8 cellular contexts compared by ENCODE assay signal in genomic region chr13:23899555-23899954, GRCh38. TPM values are rescaled to one million over a fixed set of nuclear protein-coding genes. Genes with fewer than 3 reads are reported as not detected.
DNase-seq lines count a peak whose midpoint lies in the region; ATAC-seq, FAIRE-seq and TF ChIP-seq lines count a peak whose summit lies in the region.

No MANE protein-coding gene starts in this region.

- no peak overlapping the region for H3K9ac ChIP-seq in GM12878 (ENCODE audit: control insufficient read depth, insufficient read depth, low read length)

- H3K79me2 ChIP-seq in GM12878 (ENCODE audit: control insufficient read depth, insufficient read depth, low read length) = no peaks in the 10 kb centered on the region

- no peak overlapping the region for H3K27ac ChIP-seq in 22Rv1
- H3K27ac ChIP-seq in GM12878 (ENCODE audit: control insufficient read depth, insufficient read depth) = no peak overlapping the region

- TF ChIP-seq RAD21 in GM12878 (IDR thresholded peaks at IDR 0.05; ENCODE audit: insufficient read depth, low read depth, low read length) = peak; percentile 75

- FAIRE-seq in GM12878 (lab: Jason Lieb, UNC) (peak; percentile 38), H54 (lab: Jason Lieb, UNC) (no peak)

- intact Hi-C loops in GM12878 (cut with micrococcal nuclease; ENCODE audit: unreplicated experiment) (loop anchor here (2.0 kb wide), 1 partner anchor 433 kb away; no protein-coding TSS in a partner anchor), posterior vena cava (cut with DNase I) (no loop called here)

- no peak for TF ChIP-seq EP300 in GM12878 (IDR thresholded peaks at IDR 0.05; ENCODE audit: borderline replicate concordance in 1 of 2, control insufficient read depth in 1 of 2, low read depth in 2 of 2, low read length in 2 of 2)

- peak; percentile 23 for DNase-seq in Daoy (ENCODE audit: low read depth)
- peak; percentile 45 for DNase-seq in NCI-H1694 (lab: John Stamatoyannopoulos, UW)
- DNase-seq in GM12878 (ENCODE audit: low read depth, low spot score) = no peak
- peak; percentile 72 for DNase-seq in left kidney (ENCODE audit: low read depth, low spot score)
- no peak for DNase-seq in H54 (ENCODE audit: insufficient read length, low spot score)
- DNase-seq in posterior vena cava (ENCODE audit: low spot score) = no peak

- no peaks in the 10 kb centered on the region for H3K9me3 ChIP-seq in GM12878 (replicated peaks; ENCODE audit: control insufficient read depth, insufficient read depth, low read length)

- WGBS in GM12878 (ENCODE audit: insufficient coverage, insufficient replicate concordance, low lambda C conversion rate, missing lambda C conversion rate) = 18% methylated on average over 4 of the region's 4 CpGs

- H3K4me2 ChIP-seq in GM12878 (ENCODE audit: control insufficient read depth, insufficient read depth) = no peak overlapping the region

- TF ChIP-seq POLR2A in GM12878 (IDR thresholded peaks at IDR 0.05; ENCODE audit: low read depth, low read length) = no peak
- TF ChIP-seq POLR2A in H54 (IDR thresholded peaks at IDR 0.05; ENCODE audit: low read depth, low read length) = no peak

- RAD21 ChIA-PET in GM12878 (lab: Charles Lee; ENCODE audit: unreplicated experiment) = interaction anchor here (2.2 to 2.4 kb wide), 2 partner anchors 11 to 431 kb away, joined by 5 read pairs; partner anchors contain the start of gene MIPEP

- TF ChIP-seq CTCF in 22Rv1 (IDR thresholded peaks at IDR 0.05) (peak; percentile 45), GM12878 (IDR thresholded peaks at IDR 0.05 in 2 of 3, conservative IDR thresholded peaks at IDR 0.05 in 1 of 3; ENCODE audit: control insufficient read depth in 2 of 3, extremely low read depth in 1 of 3, insufficient read depth in 1 of 3, low read depth in 3 of 3, low read length in 3 of 3) (peak; percentile 53 to 59 (median 58))

- H3K4me3 ChIP-seq in GM12878 = no peak overlapping the region

- in situ Hi-C loops in GM12878 (cut with MboI) = no loop called here

- BruUV-seq in GM12878 (replicated peaks; lab: Mats Ljungman, UMichigan) = no TSS peak

- POLR2A ChIA-PET in GM12878 (lab: Charles Lee) = no interaction called here

- no peaks in the 10 kb centered on the region for H3K4me1 ChIP-seq in GM12878 (ENCODE audit: control insufficient read depth, insufficient read depth, low read length)

- peak overlapping the region; percentile 16; the same call in 1 of the 2 replicates for H2AFZ ChIP-seq in GM12878 (ENCODE audit: control insufficient read depth, low read depth, low read length)

- ATAC-seq in GM12878 (peak; percentile 81), HG03460 (IDR thresholded peaks at IDR 0.05; ENCODE audit: unreplicated experiment) (no peak)

- H3K27me3 ChIP-seq in GM12878 (replicated peaks in 1 of 2; ENCODE audit: control insufficient read depth in 2 of 2, insufficient read depth in 2 of 2, low read length in 1 of 2) = peaks cover 0 to 11% of the 10 kb centered on the region in 2 experiments; a peak in 2 of 4 replicates

- no peaks in the 10 kb centered on the region for H3K36me3 ChIP-seq in GM12878 (ENCODE audit: control insufficient read depth in 2 of 2, insufficient read depth in 2 of 2, low read length in 1 of 2)

- CTCF ChIA-PET in GM12878 (lab: Yijun Ruan, JAX) = interaction anchor here (1.0 to 2.1 kb wide), 7 partner anchors 9 to 433 kb away, joined by 4 to 10 read pairs (median 6); partner anchors contain the start of gene MIPEP

- H4K20me1 ChIP-seq in GM12878 (ENCODE audit: control insufficient read depth, insufficient read depth) = no peaks in the 10 kb centered on the region

- SMC1A ChIA-PET in GM12878 (lab: Charles Lee; ENCODE audit: uncharacterized antibody, unreplicated experiment) = interaction anchor here (1.0 to 1.5 kb wide), 2 partner anchors 22 to 321 kb away, joined by 3 to 5 read pairs; no protein-coding TSS in a partner anchor

TF ChIP-seq in GM12878, 131 proteins besides CTCF, POLR2A, EP300 and RAD21:
- TF ChIP-seq SMC3 (IDR thresholded peaks at IDR 0.05; ENCODE audit: borderline replicate concordance, low read length) (peak; percentile 61), MXI1 (IDR thresholded peaks at IDR 0.05; ENCODE audit: low read depth, low read length) (no peak), MLLT1 (IDR thresholded peaks at IDR 0.05) (no peak)

RNA-seq across cellular contexts. Expression of gene C1QTNF9B, which starts 2.3 kb away (rescaled TPM):
- not detected in 2 replicates for total RNA-seq in Daoy (2014; rRNA removed; shearing (Covaris generic))
- not detected in 2 replicates for total RNA-seq in GM12878 (2013; cell fraction: nucleolus; rRNA removed)
- total RNA-seq in GM12878 (2014; rRNA removed) (not detected in 2 replicates), GM12878 (2014; rRNA removed; fragmentation: Illumina TruSeq; extraction: Trizol) (not detected in 2 replicates), GM12878 (2021) (not detected in 2 replicates), posterior vena cava (not detected)
- 0.16 TPM for polyA plus RNA-seq in GM12878 (2011; ENCODE audit: low read depth)
- polyA plus RNA-seq in GM12878 (2011; rRNA removed) (not detected in 2 replicates), GM12878 (2014; fragmentation: Illumina TruSeq; extraction: Trizol) (not detected in 2 replicates), GM12878 (2014; fragmentation: Nextera tagmentation; extraction: Ambion mirVana) (under 1 TPM; 0.10 to 0.20 TPM), GM12878 (2014; rRNA removed) (not detected in 2 replicates), GM12878 (2016; fragmentation: Nextera tagmentation; extraction: Ambion mirVana) (under 1 TPM; 0.44 to 0.48 TPM)
- polyA plus RNA-seq in GM12878 (2011; cell fraction: cytosol; rRNA removed) = not detected in 2 replicates
- not detected in 2 replicates for polyA plus RNA-seq in GM12878 (2011; cell fraction: nucleus; rRNA removed)
- 0.35 and 0.38 TPM in 2 replicates for polyA plus RNA-seq in GM12878 (2012)
- polyA minus RNA-seq in GM12878 (2011; rRNA and poly(A)+ RNA removed) = not detected in 2 replicates
- not detected in 2 replicates for polyA minus RNA-seq in GM12878 (2011; cell fraction: cytosol; rRNA and poly(A)+ RNA removed)
- not detected in 2 replicates for polyA minus RNA-seq in GM12878 (2011; cell fraction: nucleus; rRNA and poly(A)+ RNA removed)

RNA-seq across cellular contexts. Expression of gene MIPEP, which starts 10.4 kb away (rescaled TPM):
- total RNA-seq in Daoy (2014; rRNA removed; shearing (Covaris generic)) = 15.5 and 22.9 TPM in 2 replicates
- 27.1 and 31.0 TPM in 2 replicates for total RNA-seq in GM12878 (2013; cell fraction: nucleolus; rRNA removed)
- 30.6 and 42.0 TPM in 2 replicates for total RNA-seq in GM12878 (2014; rRNA removed)
- total RNA-seq in GM12878 (2014; rRNA removed; fragmentation: Illumina TruSeq; extraction: Trizol) = 25.4 and 28.2 TPM in 2 replicates
- 35.9 and 38.2 TPM in 2 replicates for total RNA-seq in GM12878 (2021)
- 11.8 TPM for polyA plus RNA-seq in GM12878 (2011; ENCODE audit: low read depth)
- polyA plus RNA-seq in GM12878 (2011; rRNA removed) = 36.7 and 42.8 TPM in 2 replicates
- 21.7 and 24.8 TPM in 2 replicates for polyA plus RNA-seq in GM12878 (2011; cell fraction: cytosol; rRNA removed)
- 38.5 and 41.2 TPM in 2 replicates for polyA plus RNA-seq in GM12878 (2011; cell fraction: nucleus; rRNA removed)
- polyA plus RNA-seq in GM12878 (2012) = 24.8 and 26.1 TPM in 2 replicates
- polyA plus RNA-seq in GM12878 (2014; fragmentation: Illumina TruSeq; extraction: Trizol) = 28.9 and 31.4 TPM in 2 replicates
- 10 to 100 TPM; 15.6 to 28.2 TPM for polyA plus RNA-seq in GM12878 (2014; fragmentation: Nextera tagmentation; extraction: Ambion mirVana)
- 27.6 and 28.4 TPM in 2 replicates for polyA plus RNA-seq in GM12878 (2014; rRNA removed)
- polyA plus RNA-seq in GM12878 (2016; fragmentation: Nextera tagmentation; extraction: Ambion mirVana) = 10 to 100 TPM; 54.2 to 56.2 TPM
- polyA minus RNA-seq in GM12878 (2011; rRNA and poly(A)+ RNA removed) = 26.4 and 26.6 TPM in 2 replicates
- 6.8 TPM in 2 replicates for polyA minus RNA-seq in GM12878 (2011; cell fraction: cytosol; rRNA and poly(A)+ RNA removed)
- polyA minus RNA-seq in GM12878 (2011; cell fraction: nucleus; rRNA and poly(A)+ RNA removed) = 19.9 and 28.6 TPM in 2 replicates
- total RNA-seq in posterior vena cava = 10 to 100 TPM; 15.0 to 15.7 TPM

Comparison
In these comparisons a context has a peak if more than half of its experiments do, and no peak if none do; other contexts are left out.
1. DNase-seq: peak in Daoy (single experiment), NCI-H1694 (single experiment) and left kidney (single experiment); none in GM12878 (single experiment), H54 (single experiment) and posterior vena cava (single experiment).